In genomic region chr1:52631759-52632331, GRCh38 we compare ENCODE assay signal across 1 cellular context.
TF ChIP-seq lines count a peak whose summit lies in the region.

No MANE protein-coding gene starts in this region.

TF ChIP-seq in HEK293, 187 proteins besides CTCF, POLR2A, EP300 and RAD21 (continued from another document):
- TF ChIP-seq, protein P1, sequence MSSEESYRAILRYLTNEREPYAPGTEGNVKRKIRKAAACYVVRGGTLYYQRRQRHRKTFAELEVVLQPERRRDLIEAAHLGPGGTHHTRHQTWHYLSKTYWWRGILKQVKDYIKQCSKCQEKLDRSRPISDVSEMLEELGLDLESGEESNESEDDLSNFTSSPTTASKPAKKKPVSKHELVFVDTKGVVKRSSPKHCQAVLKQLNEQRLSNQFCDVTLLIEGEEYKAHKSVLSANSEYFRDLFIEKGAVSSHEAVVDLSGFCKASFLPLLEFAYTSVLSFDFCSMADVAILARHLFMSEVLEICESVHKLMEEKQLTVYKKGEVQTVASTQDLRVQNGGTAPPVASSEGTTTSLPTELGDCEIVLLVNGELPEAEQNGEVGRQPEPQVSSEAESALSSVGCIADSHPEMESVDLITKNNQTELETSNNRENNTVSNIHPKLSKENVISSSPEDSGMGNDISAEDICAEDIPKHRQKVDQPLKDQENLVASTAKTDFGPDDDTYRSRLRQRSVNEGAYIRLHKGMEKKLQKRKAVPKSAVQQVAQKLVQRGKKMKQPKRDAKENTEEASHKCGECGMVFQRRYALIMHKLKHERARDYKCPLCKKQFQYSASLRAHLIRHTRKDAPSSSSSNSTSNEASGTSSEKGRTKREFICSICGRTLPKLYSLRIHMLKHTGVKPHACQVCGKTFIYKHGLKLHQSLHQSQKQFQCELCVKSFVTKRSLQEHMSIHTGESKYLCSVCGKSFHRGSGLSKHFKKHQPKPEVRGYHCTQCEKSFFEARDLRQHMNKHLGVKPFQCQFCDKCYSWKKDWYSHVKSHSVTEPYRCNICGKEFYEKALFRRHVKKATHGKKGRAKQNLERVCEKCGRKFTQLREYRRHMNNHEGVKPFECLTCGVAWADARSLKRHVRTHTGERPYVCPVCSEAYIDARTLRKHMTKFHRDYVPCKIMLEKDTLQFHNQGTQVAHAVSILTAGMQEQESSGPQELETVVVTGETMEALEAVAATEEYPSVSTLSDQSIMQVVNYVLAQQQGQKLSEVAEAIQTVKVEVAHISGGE (tag by site-specific recombination; conservative IDR thresholded peaks at IDR 0.05; ENCODE audit: low read depth), result no peak
- TF ChIP-seq ZSCAN4 (tag by site-specific recombination; IDR thresholded peaks at IDR 0.05) (no peak), ZSCAN23 (tag by site-specific recombination; IDR thresholded peaks at IDR 0.05) (no peak)
